In the genomic region with DNA sequence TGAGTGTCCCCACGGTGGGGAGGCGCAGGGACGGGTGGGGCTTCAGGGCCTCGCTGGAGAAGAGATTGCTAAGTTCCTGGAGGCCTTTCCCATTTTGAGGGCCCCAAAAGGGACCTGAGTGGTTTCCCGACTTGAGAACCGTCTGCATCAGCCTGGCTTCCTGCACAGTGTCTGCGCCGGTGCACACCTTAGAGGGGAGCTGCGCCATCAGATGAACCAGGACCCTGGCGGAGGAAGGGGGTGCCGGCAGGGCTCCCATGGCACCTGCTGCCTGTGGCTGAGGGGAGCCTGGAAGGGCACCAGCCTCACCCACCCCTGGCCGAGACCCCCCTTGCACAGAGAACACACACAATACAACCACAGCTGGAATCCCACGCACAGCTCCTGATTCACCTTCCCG, we compare ENCODE assay signal across 31 cellular contexts.
"Had no signal": no experiment of that assay in that cellular context is flagged by ENCODE, and none has a peak within 500 bp of the region (broad histone marks: within the 10 kb centered on the region; RNA-seq: fewer than 3 reads in every experiment).

No MANE protein-coding gene starts in this region.

- H3K36me3 ChIP-seq: esophagus squamous epithelium, heart right ventricle, neural progenitor cell, prostate gland, sigmoid colon, stomach, tibial artery, upper lobe of left lung had no signal

- H3K4me1 Mint-ChIP-seq: memory B cell; mesothelial cell of epicardium; naive B cell; stimulated activated effector memory CD8-positive, alpha-beta T cell treated with anti-CD3 and anti-CD28 coated beads, Interleukin-12 subunit alpha, Interleukin-12 subunit beta, amount 100 ng/mL, for 72 hours had no signal

- H3K4me2 ChIP-seq: neural progenitor cell had no signal

- H3K27ac ChIP-seq: esophagus squamous epithelium, heart right ventricle, neural progenitor cell, prostate gland, sigmoid colon, stomach, testis, tibial artery, upper lobe of left lung had no signal

- H2AFZ ChIP-seq: neural progenitor cell had no signal

- H3K9me3 ChIP-seq: esophagus squamous epithelium, prostate gland, stomach, testis, tibial artery, upper lobe of left lung had no signal

- H3K36me3 Mint-ChIP-seq: memory B cell; mesothelial cell of epicardium; naive B cell; neural progenitor cell; stimulated activated effector memory CD8-positive, alpha-beta T cell treated with anti-CD3 and anti-CD28 coated beads, Interleukin-12 subunit alpha, Interleukin-12 subunit beta, amount 100 ng/mL, for 72 hours had no signal

- H3K4me3 ChIP-seq: dorsolateral prefrontal cortex, esophagus squamous epithelium, heart right ventricle, lung, mucosa of descending colon, neural progenitor cell, prostate gland, sigmoid colon, stomach, testis, tibial artery, upper lobe of left lung had no signal

- ATAC-seq: left ventricle myocardium superior; mucosa of descending colon; right cardiac atrium; stimulated activated effector memory CD8-positive, alpha-beta T cell treated with anti-CD3 and anti-CD28 coated beads, Interleukin-12 subunit alpha, Interleukin-12 subunit beta, amount 100 ng/mL, for 72 hours had no signal

- H3K27ac Mint-ChIP-seq: memory B cell; mesothelial cell of epicardium; naive B cell; nephron; neural progenitor cell; stimulated activated effector memory CD8-positive, alpha-beta T cell treated with anti-CD3 and anti-CD28 coated beads, Interleukin-12 subunit alpha, Interleukin-12 subunit beta, amount 100 ng/mL, for 72 hours had no signal

- DNase-seq: dorsolateral prefrontal cortex; effector CD8-positive, alpha-beta T cell; erythroblast; esophagus squamous epithelium; foreskin melanocyte; glutamatergic neuron; heart right ventricle; hippocampal formation; left ventricle myocardium superior; mucosa of descending colon; naive B cell; nucleus accumbens; right cardiac atrium; sigmoid colon; stimulated activated CD4-positive, alpha-beta T cell treated with anti-CD3 and anti-CD28 coated beads, Interleukin-2, amount 100 ng/mL, for 24 hours; stimulated activated CD4-positive, alpha-beta T cell treated with anti-CD3 and anti-CD28 coated beads, Interleukin-4, amount 100 ng/mL, for 24 hours; stimulated activated naive CD4-positive, alpha-beta T cell treated with Interleukin-2 at 50 U/mL for 16 hours; stomach; testis had no signal

- H3K4me1 ChIP-seq: esophagus squamous epithelium, heart right ventricle, neural progenitor cell, prostate gland, sigmoid colon, stomach, testis, tibial artery, upper lobe of left lung had no signal

- H3K27me3 ChIP-seq: neural progenitor cell, sigmoid colon, testis, upper lobe of left lung had no signal

- H3K9ac ChIP-seq: neural progenitor cell had no signal

- FAIRE-seq: colon, endometrium, urothelium cell line had no signal

- H3K4me3 Mint-ChIP-seq: memory B cell; mesothelial cell of epicardium; naive B cell; nephron; neural progenitor cell; stimulated activated effector memory CD8-positive, alpha-beta T cell treated with anti-CD3 and anti-CD28 coated beads, Interleukin-12 subunit alpha, Interleukin-12 subunit beta, amount 100 ng/mL, for 72 hours had no signal
